ENCODE assay signal across 12 cellular contexts in the genomic region with DNA sequence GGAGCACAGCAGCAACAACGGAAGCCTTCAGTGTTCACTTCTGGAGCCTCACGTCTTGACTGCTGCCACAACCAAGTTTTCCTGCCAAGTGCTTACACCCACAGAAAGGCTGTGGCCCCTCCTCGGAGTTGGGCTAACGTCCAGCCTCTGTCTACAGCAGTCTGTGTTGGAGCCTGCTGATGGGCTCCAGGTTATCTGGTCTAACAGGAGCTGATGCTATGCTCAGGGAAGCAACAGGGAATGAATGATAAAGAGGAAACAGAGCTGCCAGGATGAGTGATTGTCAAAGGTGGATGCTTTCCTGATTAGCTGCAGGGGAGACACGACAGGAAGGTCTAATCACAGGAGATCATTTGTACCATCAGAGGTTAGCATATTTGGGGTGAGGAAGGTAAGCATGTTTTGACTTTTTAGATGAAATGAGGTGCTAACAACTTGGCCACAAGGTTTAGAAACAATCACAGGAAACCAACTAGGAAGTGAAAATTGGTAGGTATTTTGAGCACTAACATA. TPM values are rescaled to one million over a fixed set of nuclear protein-coding genes. Genes with fewer than 3 reads are reported as not detected.
DNase-seq lines count a peak whose midpoint lies in the region; ATAC-seq and TF ChIP-seq lines count a peak whose summit lies in the region.
"Had no signal": no experiment of that assay in that cellular context is flagged by ENCODE, and none has a peak within 500 bp of the region (broad histone marks: within the 10 kb centered on the region; RNA-seq: fewer than 3 reads in every experiment).

No MANE protein-coding gene starts in this region.

- H3K27me3 ChIP-seq in heart left ventricle (no peaks in the 10 kb centered on the region), psoas muscle (ENCODE audit: insufficient read depth in 3 of 3, low read length in 2 of 3) (no peaks in the 10 kb centered on the region)

- peak in 4 of 5 donors; percentile 70 to 75 (median 74) for DNase-seq in heart left ventricle
- DNase-seq in psoas muscle, result peak; percentile 27 to 66
- no peak for DNase-seq in activated naive CD4-positive, alpha-beta T cell treated with anti-CD3 and anti-CD28 coated beads, Interleukin-2, amount 50 U/mL, for 16 hours
- DNase-seq in NCI-H748 treated with DMSO at 0.1 percent for 48 hours (lab: John Stamatoyannopoulos, UW), result no peak
- DNase-seq in GM10266 (ENCODE audit: extremely low spot score), result no peak
- DNase-seq: activated T-cell treated with anti-CD3 and anti-CD28 coated beads, Interleukin-2, amount 50 U/mL, for 4 hours; KBM-7; stimulated activated naive B cell treated with anti-CD40 and anti-IgM and Interleukin-4, amounts not matched to agents 10 μg/mL and 1 μg/mL and 100 μg/mL, for 72 hours had no signal

- H3K36me3 ChIP-seq in heart left ventricle (no peaks in the 10 kb centered on the region), psoas muscle (ENCODE audit: insufficient read depth in 1 of 2, low read depth in 1 of 2) (no peaks in the 10 kb centered on the region)

- WGBS in heart left ventricle, 4 donors, result 4 to 11% (median 6%) methylated on average over 5 of the region's 5 CpGs
- 15 to 28% (median 15%) methylated on average over 5 of the region's 5 CpGs for WGBS in psoas muscle, 3 donors

- ATAC-seq in GM19395 (IDR thresholded peaks at IDR 0.05; ENCODE audit: unreplicated experiment) (peak; percentile 40), SK-N-SH treated with all-trans-retinoic acid at 6 μM for 48 hours (peak; percentile 94), heart left ventricle (peak; percentile 30 to 81 (median 77)), psoas muscle (peak in 3 of 4 donors; percentile 37 to 48 (median 42)), HG03457 (IDR thresholded peaks at IDR 0.05; ENCODE audit: unreplicated experiment) (no peak)
- ATAC-seq: activated T-cell treated with anti-CD3 and anti-CD28 coated beads, Interleukin-2, amount 50 U/mL, for 4 hours had no signal

- H3K4me3 ChIP-seq in heart left ventricle, result no peak overlapping the region
- H3K4me3 ChIP-seq in psoas muscle, result no peak overlapping the region

- TF ChIP-seq POLR2A in heart left ventricle (IDR thresholded peaks at IDR 0.05), result no peak

- H3K27ac ChIP-seq in heart left ventricle, result peak overlapping the region in 10 of 12 donors; percentile 12 to 63 (median 44)
- H3K27ac ChIP-seq in psoas muscle, result no peak overlapping the region
- H3K27ac ChIP-seq: epithelial cell of prostate had no signal

- no peaks in the 10 kb centered on the region for H3K9me3 ChIP-seq in heart left ventricle
- no peaks in the 10 kb centered on the region for H3K9me3 ChIP-seq in psoas muscle

- H3K4me1 ChIP-seq in heart left ventricle (peaks cover 0 to 40% (median 28%) of the 10 kb centered on the region in 12 donors), psoas muscle (peaks cover 4% of the 10 kb centered on the region)

- intact Hi-C loops in heart left ventricle (cut with DNase I), result loop anchor here in 8 of 10 donors (10.0 kb wide), 4 partner anchors 152 to 492 kb away; partner anchors contain the start of genes ITM2B (in 2 of the 8) and MED4 (in 2 of the 8)
- intact Hi-C loops in psoas muscle (cut with DNase I), result loop anchor here (10.0 kb wide), 2 partner anchors 188 to 462 kb away; no protein-coding TSS in a partner anchor

- TF ChIP-seq CTCF in heart left ventricle (IDR thresholded peaks at IDR 0.05), result no peak
- no peak for TF ChIP-seq CTCF in psoas muscle (IDR thresholded peaks at IDR 0.05)
- TF ChIP-seq CTCF in GM10266 (IDR thresholded peaks at IDR 0.05; ENCODE audit: control insufficient read depth, insufficient read depth, low read depth, missing control alignments), result no peak

TF ChIP-seq in SK-N-SH treated with all-trans-retinoic acid at 6 μM for 48 hours, 23 proteins besides CTCF, POLR2A, EP300 and RAD21:
- TF ChIP-seq CSRNP3 (CRISPR knock-in tag; IDR thresholded peaks at IDR 0.05), result no peak
- TF ChIP-seq ZFP30 (CRISPR knock-in tag; IDR thresholded peaks at IDR 0.05), result no peak
- no peak for TF ChIP-seq CREB5 (CRISPR knock-in tag; IDR thresholded peaks at IDR 0.05; ENCODE audit: low read depth)
- TF ChIP-seq GLIS3 (CRISPR knock-in tag; IDR thresholded peaks at IDR 0.05), result no peak
- TF ChIP-seq ZFP3 (CRISPR knock-in tag; IDR thresholded peaks at IDR 0.05), result no peak
- no peak for TF ChIP-seq PPARA (CRISPR knock-in tag; IDR thresholded peaks at IDR 0.05; ENCODE audit: borderline replicate concordance)
- no peak for TF ChIP-seq TOX (CRISPR knock-in tag; IDR thresholded peaks at IDR 0.05; ENCODE audit: borderline replicate concordance)
- no peak for TF ChIP-seq ZNF565 (CRISPR knock-in tag; conservative IDR thresholded peaks at IDR 0.05; ENCODE audit: low read depth)
- no peak for TF ChIP-seq ZNF8 (CRISPR knock-in tag; IDR thresholded peaks at IDR 0.05)
- TF ChIP-seq ISL1 (CRISPR knock-in tag; IDR thresholded peaks at IDR 0.05), result no peak
- no peak for TF ChIP-seq CSDC2 (CRISPR knock-in tag; IDR thresholded peaks at IDR 0.05)

RNA-seq across cellular contexts. Expression of gene RCBTB2, which starts 53.8 kb away (rescaled TPM):
- 10 to 100 TPM in 6 of 9 donors, 1 to 10 TPM in 3; 5.9 to 16.2 (median 11.8) TPM for total RNA-seq in heart left ventricle
- 10 to 100 TPM in 1 of 2 donors, 1 to 10 TPM in 1; 6.9 to 11.5 TPM for polyA plus RNA-seq in heart left ventricle
- total RNA-seq in psoas muscle, result 10 to 100 TPM in 2 of 4 donors, 1 to 10 TPM in 2; 2.8 to 18.5 (median 10.3) TPM
- polyA plus RNA-seq in psoas muscle, result 1 to 10 TPM; 3.1 to 8.2 (median 3.5) TPM

Comparison
In these comparisons a context has a peak if more than half of its experiments do, and no peak if none do; other contexts are left out.
1. DNase-seq: peak in heart left ventricle (4 of 5) and psoas muscle (2 of 2); none in activated naive CD4-positive, alpha-beta T cell treated with anti-CD3 and anti-CD28 coated beads, Interleukin-2, amount 50 U/mL, for 16 hours (single experiment), NCI-H748 treated with DMSO at 0.1 percent for 48 hours (single experiment) and GM10266 (single experiment).